ENCODE assay signal across 8 cellular contexts in the genomic region with DNA sequence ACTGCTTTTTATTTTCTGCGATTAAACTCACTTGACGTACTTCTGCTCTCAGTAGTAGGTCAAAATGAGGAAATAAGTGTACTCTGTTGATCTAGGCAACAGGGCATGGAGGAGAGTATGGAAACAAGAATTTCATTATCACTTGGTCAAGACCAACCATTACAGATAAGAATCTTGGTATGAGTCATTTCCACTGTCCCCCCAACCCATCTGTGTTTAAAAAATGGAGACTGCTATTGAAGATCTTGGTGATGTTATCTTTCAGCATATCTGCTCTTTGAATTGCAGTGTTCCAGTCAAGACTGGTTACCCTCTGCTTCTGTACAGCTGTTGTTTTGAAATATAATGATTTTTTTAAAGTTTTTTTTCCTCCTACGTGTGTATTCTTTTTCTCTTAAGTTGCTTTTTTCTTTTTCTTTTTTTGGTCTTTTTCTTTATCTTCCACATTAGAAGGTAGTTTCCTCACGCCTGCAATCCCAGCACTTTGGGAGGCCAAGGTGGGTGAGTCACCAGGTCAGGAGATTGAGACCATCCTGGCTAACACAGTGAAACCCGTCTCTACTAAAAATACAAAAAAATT. TPM values are rescaled to one million over a fixed set of nuclear protein-coding genes. Genes with fewer than 3 reads are reported as not detected.
A peak's percentile ranks its signal among the peaks of the same experiment; 100 is the strongest.
DNase-seq lines count a peak whose midpoint lies in the region; ATAC-seq, FAIRE-seq and TF ChIP-seq lines count a peak whose summit lies in the region.

No MANE protein-coding gene starts in this region.

- H3K79me2 ChIP-seq in HCT116 (ENCODE audit: insufficient read depth, low read length), result peaks cover 92% of the 10 kb centered on the region

- TF ChIP-seq CTCF in HCT116 (IDR thresholded peaks at IDR 0.05 in 2 of 3, conservative IDR thresholded peaks at IDR 0.05 in 1 of 3; ENCODE audit: borderline replicate concordance in 1 of 3, insufficient read depth in 1 of 3, low read depth in 2 of 3, low read length in 2 of 3) (no peak), thyroid gland (IDR thresholded peaks at IDR 0.05) (no peak)

- RAD21 ChIA-PET in HCT116 (lab: Charles Lee; ENCODE audit: low non-redundant PET in 1 of 2, low total read pairs in 2 of 2, uncharacterized antibody in 2 of 2, unreplicated experiment in 2 of 2), result interaction anchor here in 1 of 2 experiments (0.7 kb wide), 1 partner anchor 11 kb away, joined by 3 read pairs; no protein-coding TSS in a partner anchor

- ATAC-seq in HCT116, result peak; percentile 65

- no peaks in the 10 kb centered on the region for H3K27me3 ChIP-seq in HCT116 (ENCODE audit: insufficient read depth, low read length)
- no peaks in the 10 kb centered on the region for H3K27me3 ChIP-seq in thyroid gland

- peak overlapping the region; percentile 37 for H3K9ac ChIP-seq in HCT116 (ENCODE audit: low read length)

- POLR2A ChIA-PET in HCT116 (lab: Charles Lee), result interaction anchor here (0.7 kb wide), 1 partner anchor 12 kb away, joined by 3 read pairs; the partner anchor contains the start of gene STAM

- 79 to 82% methylated on average over 5 of the region's 5 CpGs for WGBS in thyroid gland, 2 donors

- no peaks in the 10 kb centered on the region for H3K9me2 ChIP-seq in HCT116 (ENCODE audit: insufficient read depth)

- H3K36me3 ChIP-seq in HCT116 (ENCODE audit: control insufficient read depth in 1 of 2, insufficient read depth in 2 of 2, low read length in 2 of 2) (peaks cover 0 to 11% of the 10 kb centered on the region in 2 experiments; a peak in 1 of 4 replicates), thyroid gland (no peaks in the 10 kb centered on the region)

- H3K4me3 ChIP-seq in HCT116 (replicated peaks in 1 of 2; ENCODE audit: low read depth in 1 of 2, low read length in 2 of 2), result peak overlapping the region in 1 of 2 experiments; percentile 49; a peak in 2 of 4 replicates
- no peak overlapping the region for H3K4me3 ChIP-seq in thyroid gland (replicated peaks in 1 of 3)

- CTCF ChIA-PET in HCT116 (lab: Charles Lee), result no interaction called here

- TF ChIP-seq POLR2A in HCT116 (IDR thresholded peaks at IDR 0.05; ENCODE audit: borderline replicate concordance, extremely low read depth, insufficient read depth, insufficient read length), result no peak
- no peak for TF ChIP-seq POLR2A in thyroid gland (IDR thresholded peaks at IDR 0.05)

- peaks cover 52 to 69% of the 10 kb centered on the region in 2 experiments for H3K4me1 ChIP-seq in HCT116 (ENCODE audit: control insufficient read depth in 1 of 2, insufficient read depth in 2 of 2, low read length in 2 of 2)
- peaks cover 7 to 8% of the 10 kb centered on the region in 2 donors for H3K4me1 ChIP-seq in thyroid gland

- H3K4me2 ChIP-seq in HCT116 (ENCODE audit: low read length), result peak overlapping the region; percentile 73

- no peak overlapping the region for H2AFZ ChIP-seq in HCT116 (ENCODE audit: low read depth, low read length, poor library complexity, severe bottlenecking)

- H3K9me3 ChIP-seq in HCT116 (ENCODE audit: control insufficient read depth in 1 of 2, insufficient read depth in 1 of 2, low read depth in 1 of 2, low read length in 2 of 2), result peaks cover 0 to 8% of the 10 kb centered on the region in 2 experiments; a peak in 1 of 4 replicates
- no peaks in the 10 kb centered on the region for H3K9me3 ChIP-seq in thyroid gland

- 0 out of 2 replicates have a peak, but pooled peaks cover 6% of the 10 kb centered on the region for H4K20me1 ChIP-seq in HCT116 (ENCODE audit: insufficient read depth)

- peak overlapping the region; percentile 93 for H3K27ac ChIP-seq in HCT116 (ENCODE audit: low read depth, low read length)
- H3K27ac ChIP-seq in thyroid gland, result no peak overlapping the region

- no peak for TF ChIP-seq RAD21 in HCT116 (IDR thresholded peaks at IDR 0.05; ENCODE audit: low read depth)

- peak; percentile 88 for FAIRE-seq in GM18507 (lab: Jason Lieb, UNC)

- intact Hi-C loops in HCT116 (cut with micrococcal nuclease) (no loop called here), thyroid gland (cut with DNase I) (no loop called here)

- DNase-seq in GM18507 (ENCODE audit: extremely low spot score, insufficient read length, low read depth) (no peak), HCT116 (ENCODE audit: low read depth, low spot score) (no peak), M059J (ENCODE audit: low read depth) (peak; percentile 69), kidney tubule cell (ENCODE audit: low spot score) (peak; percentile 71), COLO668 (lab: John Stamatoyannopoulos, UW; ENCODE audit: unreplicated experiment) (no peak), medulla oblongata (ENCODE audit: extremely low spot score) (no peak), thyroid gland (no peak), activated T-cell treated with anti-CD3 and anti-CD28 coated beads for 4 hours (no peak)

- no TSS peak for BruUV-seq in HCT116 (replicated peaks; lab: Mats Ljungman, UMichigan)

TF ChIP-seq in HCT116, 20 proteins besides CTCF, POLR2A, EP300 and RAD21 (continues in another document):
- TF ChIP-seq, protein P1, sequence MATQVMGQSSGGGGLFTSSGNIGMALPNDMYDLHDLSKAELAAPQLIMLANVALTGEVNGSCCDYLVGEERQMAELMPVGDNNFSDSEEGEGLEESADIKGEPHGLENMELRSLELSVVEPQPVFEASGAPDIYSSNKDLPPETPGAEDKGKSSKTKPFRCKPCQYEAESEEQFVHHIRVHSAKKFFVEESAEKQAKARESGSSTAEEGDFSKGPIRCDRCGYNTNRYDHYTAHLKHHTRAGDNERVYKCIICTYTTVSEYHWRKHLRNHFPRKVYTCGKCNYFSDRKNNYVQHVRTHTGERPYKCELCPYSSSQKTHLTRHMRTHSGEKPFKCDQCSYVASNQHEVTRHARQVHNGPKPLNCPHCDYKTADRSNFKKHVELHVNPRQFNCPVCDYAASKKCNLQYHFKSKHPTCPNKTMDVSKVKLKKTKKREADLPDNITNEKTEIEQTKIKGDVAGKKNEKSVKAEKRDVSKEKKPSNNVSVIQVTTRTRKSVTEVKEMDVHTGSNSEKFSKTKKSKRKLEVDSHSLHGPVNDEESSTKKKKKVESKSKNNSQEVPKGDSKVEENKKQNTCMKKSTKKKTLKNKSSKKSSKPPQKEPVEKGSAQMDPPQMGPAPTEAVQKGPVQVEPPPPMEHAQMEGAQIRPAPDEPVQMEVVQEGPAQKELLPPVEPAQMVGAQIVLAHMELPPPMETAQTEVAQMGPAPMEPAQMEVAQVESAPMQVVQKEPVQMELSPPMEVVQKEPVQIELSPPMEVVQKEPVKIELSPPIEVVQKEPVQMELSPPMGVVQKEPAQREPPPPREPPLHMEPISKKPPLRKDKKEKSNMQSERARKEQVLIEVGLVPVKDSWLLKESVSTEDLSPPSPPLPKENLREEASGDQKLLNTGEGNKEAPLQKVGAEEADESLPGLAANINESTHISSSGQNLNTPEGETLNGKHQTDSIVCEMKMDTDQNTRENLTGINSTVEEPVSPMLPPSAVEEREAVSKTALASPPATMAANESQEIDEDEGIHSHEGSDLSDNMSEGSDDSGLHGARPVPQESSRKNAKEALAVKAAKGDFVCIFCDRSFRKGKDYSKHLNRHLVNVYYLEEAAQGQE (IDR thresholded peaks at IDR 0.05; ENCODE audit: low read depth), result no peak
- TF ChIP-seq ZFX (IDR thresholded peaks at IDR 0.05) (no peak), EZH2 (IDR thresholded peaks at IDR 0.05) (no peak), CEBPB (IDR thresholded peaks at IDR 0.05; ENCODE audit: low read depth) (no peak), ELF1 (IDR thresholded peaks at IDR 0.05; ENCODE audit: borderline replicate concordance, low read depth) (no peak), JUND (IDR thresholded peaks at IDR 0.05) (peak; percentile 37), FOSL1 (IDR thresholded peaks at IDR 0.05; ENCODE audit: low read depth) (peak; percentile 35), SIN3A (IDR thresholded peaks at IDR 0.05; ENCODE audit: low read depth) (no peak), POLR2AphosphoS5 (IDR thresholded peaks at IDR 0.05; ENCODE audit: low read depth, low read length) (no peak), EGR1 (IDR thresholded peaks at IDR 0.05; ENCODE audit: low read depth) (no peak), SRF (IDR thresholded peaks at IDR 0.05; ENCODE audit: low read depth) (no peak), CBX3 (IDR thresholded peaks at IDR 0.05; ENCODE audit: low read depth) (no peak), TCF7L2 (IDR thresholded peaks at IDR 0.05; ENCODE audit: borderline replicate concordance, extremely low read depth, insufficient read depth, insufficient read length) (no peak), SP1 (IDR thresholded peaks at IDR 0.05; ENCODE audit: low read depth) (no peak; the same call in 1 of the 2 replicates)
- TF ChIP-seq, protein P2, sequence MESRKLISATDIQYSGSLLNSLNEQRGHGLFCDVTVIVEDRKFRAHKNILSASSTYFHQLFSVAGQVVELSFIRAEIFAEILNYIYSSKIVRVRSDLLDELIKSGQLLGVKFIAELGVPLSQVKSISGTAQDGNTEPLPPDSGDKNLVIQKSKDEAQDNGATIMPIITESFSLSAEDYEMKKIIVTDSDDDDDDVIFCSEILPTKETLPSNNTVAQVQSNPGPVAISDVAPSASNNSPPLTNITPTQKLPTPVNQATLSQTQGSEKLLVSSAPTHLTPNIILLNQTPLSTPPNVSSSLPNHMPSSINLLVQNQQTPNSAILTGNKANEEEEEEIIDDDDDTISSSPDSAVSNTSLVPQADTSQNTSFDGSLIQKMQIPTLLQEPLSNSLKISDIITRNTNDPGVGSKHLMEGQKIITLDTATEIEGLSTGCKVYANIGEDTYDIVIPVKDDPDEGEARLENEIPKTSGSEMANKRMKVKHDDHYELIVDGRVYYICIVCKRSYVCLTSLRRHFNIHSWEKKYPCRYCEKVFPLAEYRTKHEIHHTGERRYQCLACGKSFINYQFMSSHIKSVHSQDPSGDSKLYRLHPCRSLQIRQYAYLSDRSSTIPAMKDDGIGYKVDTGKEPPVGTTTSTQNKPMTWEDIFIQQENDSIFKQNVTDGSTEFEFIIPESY (IDR thresholded peaks at IDR 0.05; ENCODE audit: extremely low read depth, insufficient replicate concordance, low read length), result no peak
- TF ChIP-seq, protein P3, sequence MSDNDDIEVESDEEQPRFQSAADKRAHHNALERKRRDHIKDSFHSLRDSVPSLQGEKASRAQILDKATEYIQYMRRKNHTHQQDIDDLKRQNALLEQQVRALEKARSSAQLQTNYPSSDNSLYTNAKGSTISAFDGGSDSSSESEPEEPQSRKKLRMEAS (IDR thresholded peaks at IDR 0.05), result 0 out of 2 replicates have a peak, but pooled peaks have one; percentile 28
- TF ChIP-seq, protein P4, sequence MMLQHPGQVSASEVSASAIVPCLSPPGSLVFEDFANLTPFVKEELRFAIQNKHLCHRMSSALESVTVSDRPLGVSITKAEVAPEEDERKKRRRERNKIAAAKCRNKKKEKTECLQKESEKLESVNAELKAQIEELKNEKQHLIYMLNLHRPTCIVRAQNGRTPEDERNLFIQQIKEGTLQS (IDR thresholded peaks at IDR 0.05), result no peak

RNA-seq across cellular contexts. Expression of gene STAM, which starts 11.7 kb away (rescaled TPM):
- total RNA-seq in HCT116 (2021; ENCODE audit: unreplicated experiment) (23.0 TPM), thyroid gland (10 to 100 TPM; 19.4 to 23.6 (median 21.8) TPM)
- 8.4 and 11.4 TPM in 2 replicates for polyA plus RNA-seq in HCT116 (2012)
- 15.5 and 18.4 TPM in 2 replicates for total RNA-seq in M059J (2014; rRNA removed; shearing (Covaris generic))

RNA-seq across cellular contexts. Expression of gene HACD1, which starts 38.5 kb away (rescaled TPM):
- 21.6 TPM for total RNA-seq in HCT116 (2021; ENCODE audit: unreplicated experiment)
- polyA plus RNA-seq in HCT116 (2012), result 8.2 and 12.9 TPM in 2 replicates
- 32.0 and 37.5 TPM in 2 replicates for total RNA-seq in M059J (2014; rRNA removed; shearing (Covaris generic))
- total RNA-seq in thyroid gland, result 10 to 100 TPM in 2 of 4 donors, 1 to 10 TPM in 2; 8.9 to 19.2 (median 13.6) TPM

Comparison
In these comparisons a context has a peak if more than half of its experiments do, and no peak if none do; other contexts are left out.
1. DNase-seq: peak in M059J (single experiment) and kidney tubule cell (single experiment); none in GM18507 (single experiment), HCT116 (single experiment), COLO668 (single experiment), medulla oblongata (single experiment), thyroid gland (0 of 2) and activated T-cell treated with anti-CD3 and anti-CD28 coated beads for 4 hours (single experiment).